In genomic region chr6:125988280-125988679, GRCh38 we compare ENCODE assay signal across 27 cellular contexts. TPM values are rescaled to one million over a fixed set of nuclear protein-coding genes. Genes with fewer than 3 reads are reported as not detected.
DNase-seq lines count a peak whose midpoint lies in the region; ATAC-seq, FAIRE-seq and TF ChIP-seq lines count a peak whose summit lies in the region.
"Had no signal": no experiment of that assay in that cellular context is flagged by ENCODE, and none has a peak within 500 bp of the region (broad histone marks: within the 10 kb centered on the region; RNA-seq: fewer than 3 reads in every experiment).

No MANE protein-coding gene starts in this region.

- H3K27ac Mint-ChIP-seq in naive thymus-derived CD4-positive, alpha-beta T cell: no peak overlapping the region
- H3K27ac Mint-ChIP-seq in activated CD8-positive, alpha-beta memory T cell treated with anti-CD3 and anti-CD28 coated beads, Interleukin-2, amount 10 ng/mL, durations not matched to agents 7 days and 5 days: no peak overlapping the region
- H3K27ac Mint-ChIP-seq: activated CD4-positive, alpha-beta T cell treated with anti-CD3 and anti-CD28 coated beads for 36 hours; brain; CD14-positive monocyte; T-helper 1 cell treated with Interleukin-12 subunit alpha and Interleukin-12 subunit beta and Interleukin-4 antibody, amounts not matched to agents 30 μg/mL and 1 μg/mL, for 36 hours had no signal

- H3K9ac ChIP-seq in ES-I3 (ENCODE audit: low read depth, low read length) (peak overlapping the region; percentile 7; the same call in 1 of the 2 replicates), HUES64 (ENCODE audit: low read depth, low read length) (no peak overlapping the region), K562 (ENCODE audit: insufficient read depth in 1 of 2, low read depth in 2 of 2, low read length in 2 of 2) (peak overlapping the region in 1 of 2 experiments; percentile 43; a peak in 1 of 4 replicates)
- H3K9ac ChIP-seq: KMS-11 had no signal

- H3K9me1 ChIP-seq in K562 (ENCODE audit: control insufficient read depth, insufficient read depth, low read length): no peaks in the 10 kb centered on the region

- no peaks in the 10 kb centered on the region for H3K36me3 Mint-ChIP-seq in naive thymus-derived CD4-positive, alpha-beta T cell
- no peaks in the 10 kb centered on the region for H3K36me3 Mint-ChIP-seq in activated CD8-positive, alpha-beta memory T cell treated with anti-CD3 and anti-CD28 coated beads, Interleukin-2, amount 10 ng/mL, durations not matched to agents 7 days and 5 days
- H3K36me3 Mint-ChIP-seq: brain, CD14-positive monocyte had no signal

- no peak overlapping the region for H3K27ac ChIP-seq in HUES64 (ENCODE audit: low read depth, low read length)
- no peak overlapping the region for H3K27ac ChIP-seq in K562 (ENCODE audit: extremely low read depth, low read depth, low read length)
- peak overlapping the region; percentile 15 for H3K27ac ChIP-seq in naive thymus-derived CD4-positive, alpha-beta T cell (ENCODE audit: low read depth, low read length)
- no peak overlapping the region for H3K27ac ChIP-seq in lower lobe of right lung
- H3K27ac ChIP-seq: heart right ventricle, KMS-11, SJSA1, tibial artery had no signal

- H4K20me1 ChIP-seq in K562 (replicated peaks; ENCODE audit: control insufficient read depth, insufficient read depth, low read length): 0 out of 2 replicates have a peak, but pooled peaks cover 3% of the 10 kb centered on the region

- no peak overlapping the region for H3K4me3 Mint-ChIP-seq in naive thymus-derived CD4-positive, alpha-beta T cell
- H3K4me3 Mint-ChIP-seq in activated CD8-positive, alpha-beta memory T cell treated with anti-CD3 and anti-CD28 coated beads, Interleukin-2, amount 10 ng/mL, durations not matched to agents 7 days and 5 days: no peak overlapping the region
- H3K4me3 Mint-ChIP-seq: activated CD4-positive, alpha-beta T cell treated with anti-CD3 and anti-CD28 coated beads for 36 hours; activated T-cell treated with anti-CD3 and anti-CD28 coated beads, Interleukin-2, amount 50 U/mL, for 4 hours; brain; CD14-positive monocyte; neural crest cell; T-helper 1 cell treated with Interleukin-12 subunit alpha and Interleukin-12 subunit beta and Interleukin-4 antibody, amounts not matched to agents 30 μg/mL and 1 μg/mL, for 36 hours had no signal

- H3K4me1 Mint-ChIP-seq in naive thymus-derived CD4-positive, alpha-beta T cell: peaks cover 0 to 36% (median 17%) of the 10 kb centered on the region in 7 donors
- H3K4me1 Mint-ChIP-seq in activated CD8-positive, alpha-beta memory T cell treated with anti-CD3 and anti-CD28 coated beads, Interleukin-2, amount 10 ng/mL, durations not matched to agents 7 days and 5 days: peaks cover 32% of the 10 kb centered on the region
- H3K4me1 Mint-ChIP-seq: neural crest cell had no signal

- no peak overlapping the region for H2AFZ ChIP-seq in K562 (ENCODE audit: low read depth, low read length)

- H3K9me3 Mint-ChIP-seq in naive thymus-derived CD4-positive, alpha-beta T cell: no peaks in the 10 kb centered on the region
- H3K9me3 Mint-ChIP-seq in activated CD8-positive, alpha-beta memory T cell treated with anti-CD3 and anti-CD28 coated beads, Interleukin-2, amount 10 ng/mL, durations not matched to agents 7 days and 5 days (ENCODE audit: low read depth): no peaks in the 10 kb centered on the region
- H3K9me3 Mint-ChIP-seq: activated T-cell treated with anti-CD3 and anti-CD28 coated beads, Interleukin-2, amount 50 U/mL, for 4 hours; brain; CD14-positive monocyte; neural crest cell; T-helper 1 cell treated with Interleukin-12 subunit alpha and Interleukin-12 subunit beta and Interleukin-4 antibody, amounts not matched to agents 30 μg/mL and 1 μg/mL, for 36 hours had no signal

- BruUV-seq in K562 (replicated peaks; lab: Mats Ljungman, UMichigan): no TSS peak

- CTCF ChIA-PET in K562 (lab: Yijun Ruan, JAX; ENCODE audit: low intra/inter-chr PET ratio): no interaction called here
- CTCF ChIA-PET in naive thymus-derived CD4-positive, alpha-beta T cell (lab: Charles Lee): interaction anchor here (1.1 kb wide), 1 partner anchor 14 kb away, joined by 3 read pairs; no protein-coding TSS in a partner anchor
- CTCF ChIA-PET in activated CD8-positive, alpha-beta memory T cell treated with anti-CD3 and anti-CD28 coated beads, Interleukin-2, amount 10 ng/mL, durations not matched to agents 7 days and 5 days (lab: Charles Lee): interaction anchor here (1.1 to 5.5 kb wide), 2 partner anchors 13 to 32 kb away, joined by 3 to 29 read pairs; partner anchors contain the start of gene HINT3

- peak overlapping the region; percentile 90 for H3K4me2 ChIP-seq in K562 (ENCODE audit: insufficient read depth, low read length)
- H3K4me2 ChIP-seq: KMS-11 had no signal

- TF ChIP-seq POLR2A in K562 (conservative IDR thresholded peaks at IDR 0.05): no peak

- ATAC-seq in K562 (no peak), lower lobe of right lung (no peak), GM18519 (IDR thresholded peaks at IDR 0.05; ENCODE audit: low FRiP score, unreplicated experiment) (no peak), GM18858 (IDR thresholded peaks at IDR 0.05; ENCODE audit: unreplicated experiment) (no peak)
- ATAC-seq in naive thymus-derived CD4-positive, alpha-beta T cell: no peak
- no peak for ATAC-seq in activated CD8-positive, alpha-beta memory T cell treated with anti-CD3 and anti-CD28 coated beads, Interleukin-2, amount 10 ng/mL, durations not matched to agents 7 days and 5 days
- ATAC-seq: activated CD4-positive, alpha-beta T cell treated with anti-CD3 and anti-CD28 coated beads for 36 hours; activated T-cell treated with anti-CD3 and anti-CD28 coated beads, Interleukin-2, amount 50 U/mL, for 4 hours; heart right ventricle; mucosa of descending colon had no signal

- TF ChIP-seq CTCF in K562 (IDR thresholded peaks at IDR 0.05 in 2 of 3, conservative IDR thresholded peaks at IDR 0.05 in 1 of 3; ENCODE audit: insufficient read depth in 2 of 3, low read depth in 1 of 3, low read length in 3 of 3): no peak
- TF ChIP-seq CTCF in lower lobe of right lung (IDR thresholded peaks at IDR 0.05): no peak

- peaks cover 85% of the 10 kb centered on the region for H3K79me2 ChIP-seq in K562 (ENCODE audit: control insufficient read depth, insufficient read depth, low read length)

- no peaks in the 10 kb centered on the region for H3K27me3 Mint-ChIP-seq in naive thymus-derived CD4-positive, alpha-beta T cell
- no peaks in the 10 kb centered on the region for H3K27me3 Mint-ChIP-seq in activated CD8-positive, alpha-beta memory T cell treated with anti-CD3 and anti-CD28 coated beads, Interleukin-2, amount 10 ng/mL, durations not matched to agents 7 days and 5 days
- H3K27me3 Mint-ChIP-seq: activated CD4-positive, alpha-beta T cell treated with anti-CD3 and anti-CD28 coated beads for 36 hours; brain had no signal

- DNase-seq in K562 (ENCODE audit: extremely low read depth in 1 of 4, low spot score in 3 of 4) (peak in 1 of 4 experiments; percentile 22), lower lobe of right lung (no peak)
- no peak for DNase-seq in naive thymus-derived CD4-positive, alpha-beta T cell
- no peak for DNase-seq in activated CD8-positive, alpha-beta memory T cell treated with anti-CD3 and anti-CD28 coated beads, Interleukin-2, amount 10 ng/mL, durations not matched to agents 7 days and 5 days
- DNase-seq: activated CD4-positive, alpha-beta T cell treated with anti-CD3 and anti-CD28 coated beads for 36 hours; activated CD8-positive, alpha-beta memory T cell treated with anti-CD3 and anti-CD28 coated beads for 24 hours; activated naive CD4-positive, alpha-beta T cell; activated T-cell treated with anti-CD3 and anti-CD28 coated beads, Interleukin-2, amount 50 U/mL, for 4 hours; DMS 273 treated with DMSO at 0.1 percent for 48 hours; effector CD4-positive, alpha-beta T cell; erythroblast; heart right ventricle; mucosa of descending colon; NCI-H510A; NK-92 treated with Interleukin-12 subunit alpha and Interleukin-12 subunit beta, amount 100 ng/mL, for 24 hours; stomach; tibial artery had no signal

- intact Hi-C loops in K562 (cut with micrococcal nuclease) (loop anchor here (5.0 to 10.0 kb wide), 3 partner anchors 124 to 1357 kb away; partner anchors contain the start of gene ECHDC1), lower lobe of right lung (cut with DNase I) (no loop called here)
- intact Hi-C loops in naive thymus-derived CD4-positive, alpha-beta T cell (cut with micrococcal nuclease): loop anchor here (5.0 to 10.0 kb wide), 5 partner anchors 686 to 1529 kb away; partner anchors contain the start of genes RNF146 (in 2 of the 2), HDDC2 (in 1 of the 2), MTCL3 (in 1 of the 2) and TPD52L1 (in 1 of the 2)

- in situ Hi-C loops in K562 (cut with MboI): no loop called here

- no peaks in the 10 kb centered on the region for H3K27me3 ChIP-seq in HUES64 (ENCODE audit: insufficient read depth, low read length)
- H3K27me3 ChIP-seq in K562 (ENCODE audit: control insufficient read depth in 2 of 2, insufficient read depth in 2 of 2, low read length in 2 of 2): no peaks in the 10 kb centered on the region
- H3K27me3 ChIP-seq in naive thymus-derived CD4-positive, alpha-beta T cell (ENCODE audit: control insufficient read depth in 2 of 2, insufficient read depth in 2 of 2, low read length in 2 of 2): no peaks in the 10 kb centered on the region
- no peaks in the 10 kb centered on the region for H3K27me3 ChIP-seq in lower lobe of right lung (ENCODE audit: low read depth)
- H3K27me3 ChIP-seq: heart right ventricle, SJSA1, stomach, tibial artery had no signal

- TF ChIP-seq RAD21 in K562 (CRISPR knock-in tag; conservative IDR thresholded peaks at IDR 0.05 in 1 of 2, IDR thresholded peaks at IDR 0.05 in 1 of 2): no peak

- H3K4me1 ChIP-seq in ES-I3 (ENCODE audit: insufficient read depth, low read length) (peaks cover 23% of the 10 kb centered on the region), HUES64 (ENCODE audit: insufficient read depth, low read length) (peaks cover 30% of the 10 kb centered on the region), K562 (replicated peaks in 1 of 2; ENCODE audit: control insufficient read depth in 2 of 2, insufficient read depth in 2 of 2, low read length in 2 of 2) (peaks cover 14 to 29% of the 10 kb centered on the region in 2 experiments), lower lobe of right lung (peaks cover 21% of the 10 kb centered on the region)
- peaks cover 14 to 21% of the 10 kb centered on the region in 2 donors for H3K4me1 ChIP-seq in naive thymus-derived CD4-positive, alpha-beta T cell (ENCODE audit: control insufficient read depth in 2 of 2, insufficient read depth in 2 of 2, low read length in 2 of 2)

- no peak for TF ChIP-seq EP300 in K562 (IDR thresholded peaks at IDR 0.05; ENCODE audit: low read length)

- H3K36me3 ChIP-seq in ES-I3 (ENCODE audit: insufficient read depth, low read length) (no peaks in the 10 kb centered on the region), HUES64 (ENCODE audit: insufficient read depth, low read length) (no peaks in the 10 kb centered on the region), K562 (ENCODE audit: control insufficient read depth, insufficient read depth, low read length) (peaks cover 12% of the 10 kb centered on the region; the same call in 2 of the 3 replicates), lower lobe of right lung (no peaks in the 10 kb centered on the region)
- H3K36me3 ChIP-seq in naive thymus-derived CD4-positive, alpha-beta T cell (ENCODE audit: control insufficient read depth in 2 of 3, insufficient read depth in 3 of 3, low read length in 3 of 3): peaks cover 0 to 7% (median 0%) of the 10 kb centered on the region in 3 experiments
- H3K36me3 ChIP-seq: heart right ventricle, stomach, tibial artery had no signal

- no peak for FAIRE-seq in K562 (lab: Jason Lieb, UNC)

- POLR2A ChIA-PET in K562 (lab: Yijun Ruan, JAX): interaction anchor here (0.6 to 1.4 kb wide), 7 partner anchors 8 to 198 kb away, joined by 3 to 9 read pairs (median 5); partner anchors contain the start of genes HINT3 and NCOA7
- POLR2A ChIA-PET in naive thymus-derived CD4-positive, alpha-beta T cell (lab: Charles Lee): interaction anchor here (0.6 to 2.7 kb wide), 2 partner anchors 19 to 198 kb away, joined by 3 to 39 read pairs; partner anchors contain the start of gene NCOA7

- H3K9me3 ChIP-seq in ES-I3 (ENCODE audit: control insufficient read depth, insufficient read depth, low read length) (no peaks in the 10 kb centered on the region), HUES64 (ENCODE audit: insufficient read depth, low read depth, low read length) (no peaks in the 10 kb centered on the region), K562 (replicated peaks; ENCODE audit: control insufficient read depth, insufficient read depth, low read depth, low read length) (no peaks in the 10 kb centered on the region), lower lobe of right lung (no peaks in the 10 kb centered on the region)
- no peaks in the 10 kb centered on the region for H3K9me3 ChIP-seq in naive thymus-derived CD4-positive, alpha-beta T cell (ENCODE audit: control insufficient read depth in 2 of 3, low read length in 3 of 3)
- H3K9me3 ChIP-seq: heart right ventricle, mucosa of descending colon, SJSA1, stomach, tibial artery had no signal

- H3K4me3 ChIP-seq in HUES64 (ENCODE audit: low read length) (peak overlapping the region; percentile 84), K562 (peak overlapping the region; percentile 16; the same call in 1 of the 2 replicates), lower lobe of right lung (no peak overlapping the region)
- H3K4me3 ChIP-seq in naive thymus-derived CD4-positive, alpha-beta T cell (ENCODE audit: low read length): no peak overlapping the region
- H3K4me3 ChIP-seq: heart right ventricle, mucosa of descending colon, SJSA1, tibial artery had no signal

RNA-seq across cellular contexts. Expression of gene TRMT11, which starts 1.9 kb away (rescaled TPM):
- polyA plus RNA-seq in HUES64 (2013, experiment 1 of 2): 19.9 TPM
- 21.6 TPM for polyA plus RNA-seq in HUES64 (2013, experiment 2 of 2)
- 88.5 and 187 TPM in 2 replicates for total RNA-seq in K562 (2011; cell fraction: chromatin; rRNA removed; ENCODE audit: low replicate concordance)
- total RNA-seq in K562 (2011; cell fraction: nucleolus; rRNA removed): 41.2 and 47.4 TPM in 2 replicates
- 59.8 and 74.4 TPM in 2 replicates for total RNA-seq in K562 (2011; cell fraction: nucleoplasm; rRNA removed)
- total RNA-seq in K562 (2014; rRNA removed) (38.2 and 40.5 TPM in 2 replicates), K562 (2014; rRNA removed; fragmentation: Illumina TruSeq; extraction: Trizol) (60.8 and 68.2 TPM in 2 replicates), K562 (2015; rRNA removed; fragmentation: Illumina TruSeq; extraction: Trizol) (47.2 and 53.0 TPM in 2 replicates), K562 (2021) (38.8 and 41.3 TPM in 2 replicates), lower lobe of right lung (17.1 TPM)
- polyA plus RNA-seq in K562 (2011; rRNA removed) (68.1 and 88.0 TPM in 2 replicates), K562 (2014; fragmentation: Illumina TruSeq; extraction: Trizol) (34.8 and 46.8 TPM in 2 replicates), K562 (2014; fragmentation: Nextera tagmentation; extraction: Ambion mirVana) (10 to 100 TPM; 72.4 to 76.3 TPM), K562 (2014; rRNA removed) (59.6 and 59.8 TPM in 2 replicates)
- polyA plus RNA-seq in K562 (2011; cell fraction: cytosol; rRNA removed): 8.9 and 26.0 TPM in 2 replicates
- polyA plus RNA-seq in K562 (2011; cell fraction: nucleus; rRNA removed): 136 and 190 TPM in 2 replicates
- polyA plus RNA-seq in K562 (2012): 23.3 and 23.7 TPM in 2 replicates
- polyA minus RNA-seq in K562 (2011; rRNA and poly(A)+ RNA removed): 99.9 and 108 TPM in 2 replicates
- 23.4 and 24.7 TPM in 2 replicates for polyA minus RNA-seq in K562 (2011; cell fraction: cytosol; rRNA and poly(A)+ RNA removed)
- 117 and 147 TPM in 2 replicates for polyA minus RNA-seq in K562 (2011; cell fraction: nucleus; rRNA and poly(A)+ RNA removed)
- total RNA-seq in naive thymus-derived CD4-positive, alpha-beta T cell: 10 to 100 TPM; 13.6 to 34.1 (median 20.1) TPM
- 10 to 100 TPM; 12.4 to 14.3 TPM for polyA plus RNA-seq in naive thymus-derived CD4-positive, alpha-beta T cell
- total RNA-seq in activated CD8-positive, alpha-beta memory T cell treated with anti-CD3 and anti-CD28 coated beads, Interleukin-2, amount 10 ng/mL, durations not matched to agents 7 days and 5 days: 10 to 100 TPM; 20.6 to 26.4 TPM

RNA-seq across cellular contexts. Expression of gene HINT3, which starts 31.7 kb away (rescaled TPM):
- 7.4 TPM for polyA plus RNA-seq in HUES64 (2013, experiment 1 of 2)
- polyA plus RNA-seq in HUES64 (2013, experiment 2 of 2): 9.5 TPM
- 1.1 and 2.9 TPM in 2 replicates for total RNA-seq in K562 (2011; cell fraction: chromatin; rRNA removed; ENCODE audit: low replicate concordance)
- 1.2 and 1.3 TPM in 2 replicates for total RNA-seq in K562 (2011; cell fraction: nucleolus; rRNA removed)
- 2.2 and 4.0 TPM in 2 replicates for total RNA-seq in K562 (2011; cell fraction: nucleoplasm; rRNA removed)
- total RNA-seq in K562 (2014; rRNA removed) (11.8 and 13.7 TPM in 2 replicates), K562 (2014; rRNA removed; fragmentation: Illumina TruSeq; extraction: Trizol) (16.6 and 16.9 TPM in 2 replicates), K562 (2015; rRNA removed; fragmentation: Illumina TruSeq; extraction: Trizol) (14.6 and 16.2 TPM in 2 replicates), K562 (2021) (10.8 and 11.3 TPM in 2 replicates), lower lobe of right lung (28.3 TPM)
- polyA plus RNA-seq in K562 (2011; rRNA removed) (4.7 and 5.1 TPM in 2 replicates), K562 (2014; fragmentation: Illumina TruSeq; extraction: Trizol) (12.6 and 13.7 TPM in 2 replicates), K562 (2014; fragmentation: Nextera tagmentation; extraction: Ambion mirVana) (1 to 10 TPM; 1.4 to 1.9 TPM), K562 (2014; rRNA removed) (7.6 and 8.9 TPM in 2 replicates)
- polyA plus RNA-seq in K562 (2011; cell fraction: cytosol; rRNA removed): 2.4 and 2.8 TPM in 2 replicates
- polyA plus RNA-seq in K562 (2011; cell fraction: nucleus; rRNA removed): 0.98 and 1.3 TPM in 2 replicates
- polyA plus RNA-seq in K562 (2012): 15.3 and 21.7 TPM in 2 replicates
- polyA minus RNA-seq in K562 (2011; rRNA and poly(A)+ RNA removed): 3.1 and 4.7 TPM in 2 replicates
- 3.5 and 6.0 TPM in 2 replicates for polyA minus RNA-seq in K562 (2011; cell fraction: cytosol; rRNA and poly(A)+ RNA removed)
- 1.3 and 2.2 TPM in 2 replicates for polyA minus RNA-seq in K562 (2011; cell fraction: nucleus; rRNA and poly(A)+ RNA removed)
- 10 to 100 TPM in 2 of 5 experiments, 1 to 10 TPM in 3; 7.7 to 12.4 (median 9.5) TPM for total RNA-seq in naive thymus-derived CD4-positive, alpha-beta T cell
- polyA plus RNA-seq in naive thymus-derived CD4-positive, alpha-beta T cell: 10 to 100 TPM in 1 of 2 donors, 1 to 10 TPM in 1; 7.8 to 11.0 TPM
- 1 to 10 TPM; 8.7 to 9.3 TPM for total RNA-seq in activated CD8-positive, alpha-beta memory T cell treated with anti-CD3 and anti-CD28 coated beads, Interleukin-2, amount 10 ng/mL, durations not matched to agents 7 days and 5 days

Comparison
In these comparisons a context has a peak if more than half of its experiments do, and no peak if none do; other contexts are left out.
1. H3K4me3 ChIP-seq: peak in HUES64 (single experiment) and K562 (single experiment); none in naive thymus-derived CD4-positive, alpha-beta T cell (single experiment) and lower lobe of right lung (single experiment).